ENCODE assay signal across 9 cellular contexts in genomic region chr17:51487947-51488346, GRCh38.
A peak's percentile ranks its signal among the peaks of the same experiment; 100 is the strongest.
DNase-seq lines count a peak whose midpoint lies in the region; ATAC-seq and FAIRE-seq lines count a peak whose summit lies in the region.
"Had no signal": no experiment of that assay in that cellular context is flagged by ENCODE, and none has a peak within 500 bp of the region (broad histone marks: within the 10 kb centered on the region; RNA-seq: fewer than 3 reads in every experiment).

No MANE protein-coding gene starts in this region.

- DNase-seq in COR-L47 (lab: John Stamatoyannopoulos, UW) (peak; percentile 10), HTR-8/SVneo (ENCODE audit: insufficient read length, low spot score) (peak; percentile 27), kidney glomerular epithelial cell (lab: John Stamatoyannopoulos, UW) (peak; percentile 5)
- peak; percentile 4 to 16 for DNase-seq in activated CD4-positive, alpha-beta T cell treated with anti-CD3 and anti-CD28 coated beads, Interleukin-2, amount 50 U/mL, for 4 hours
- DNase-seq: stimulated activated naive B cell treated with anti-CD40 and anti-IgM and Interleukin-4, amounts not matched to agents 10 μg/mL and 1 μg/mL and 100 μg/mL, for 72 hours had no signal

- ATAC-seq in HG03139 (IDR thresholded peaks at IDR 0.05; ENCODE audit: unreplicated experiment), result no peak
- no peak for ATAC-seq in GM21423 (IDR thresholded peaks at IDR 0.05; ENCODE audit: unreplicated experiment)
- ATAC-seq in HG03108 (IDR thresholded peaks at IDR 0.05; ENCODE audit: unreplicated experiment), result no peak
- no peak for ATAC-seq in HG03460 (IDR thresholded peaks at IDR 0.05; ENCODE audit: unreplicated experiment)

- FAIRE-seq in HTR-8/SVneo (lab: Jason Lieb, UNC), result peak; percentile 51
